Comparison of ENCODE assay signal across 14 cellular contexts in the genomic region with DNA sequence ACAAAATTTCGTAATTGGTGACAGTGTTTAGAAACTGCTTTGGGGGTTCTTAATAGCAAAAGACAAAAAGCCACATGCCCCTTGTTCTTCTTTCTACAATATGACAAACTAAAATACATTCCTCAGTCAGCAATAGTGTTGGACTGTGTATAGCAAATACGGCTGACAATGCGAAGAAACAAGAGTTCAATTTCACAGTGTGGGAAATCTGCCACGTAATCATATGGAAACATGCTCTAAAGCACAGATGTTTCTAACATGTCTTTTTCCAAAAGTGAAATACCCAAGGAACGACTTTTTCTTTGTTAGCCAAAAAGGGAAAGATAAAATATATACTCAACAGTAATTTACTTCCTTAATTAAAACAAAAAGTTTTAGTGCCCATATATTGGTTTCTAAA.
"Had no signal": no experiment of that assay in that cellular context is flagged by ENCODE, and none has a peak within 500 bp of the region (broad histone marks: within the 10 kb centered on the region; RNA-seq: fewer than 3 reads in every experiment).

No MANE protein-coding gene starts in this region.

- DNase-seq: activated B cell treated with CpG ODN at 0.5 μM for 24 hours; activated CD4-positive, alpha-beta T cell treated with anti-CD3 and anti-CD28 coated beads, Interleukin-2, amount 10 ng/mL, durations not matched to agents 7 days and 5 days; activated naive CD4-positive, alpha-beta T cell; activated naive CD8-positive, alpha-beta T cell treated with anti-CD3 and anti-CD28 coated beads, Interleukin-2, amount 10 ng/mL, durations not matched to agents 7 days and 5 days; anterior cingulate cortex; brain microvascular endothelial cell; effector memory CD4-positive, alpha-beta T cell; heart right ventricle; left cardiac atrium; mammary epithelial cell; natural killer cell; right cardiac atrium; stimulated activated naive CD8-positive, alpha-beta T cell treated with anti-CD3 and anti-CD28 coated beads, Interleukin-15, amount 100 ng/mL, for 72 hours had no signal

- H3K27ac ChIP-seq: brain microvascular endothelial cell, gastroesophageal sphincter had no signal

- H3K27me3 ChIP-seq: brain microvascular endothelial cell, gastroesophageal sphincter, heart right ventricle had no signal

- H3K4me3 ChIP-seq: gastroesophageal sphincter, heart right ventricle had no signal

- ATAC-seq: gastroesophageal sphincter; left cardiac atrium; natural killer cell; right cardiac atrium; stimulated activated naive CD8-positive, alpha-beta T cell treated with anti-CD3 and anti-CD28 coated beads, Interleukin-15, amount 100 ng/mL, for 72 hours had no signal

- H3K9me3 ChIP-seq: gastroesophageal sphincter had no signal

- H3K4me1 ChIP-seq: gastroesophageal sphincter had no signal

- H3K36me3 ChIP-seq: brain microvascular endothelial cell, gastroesophageal sphincter, heart right ventricle had no signal
